Comparison of ENCODE assay signal across 8 cellular contexts in the genomic region with DNA sequence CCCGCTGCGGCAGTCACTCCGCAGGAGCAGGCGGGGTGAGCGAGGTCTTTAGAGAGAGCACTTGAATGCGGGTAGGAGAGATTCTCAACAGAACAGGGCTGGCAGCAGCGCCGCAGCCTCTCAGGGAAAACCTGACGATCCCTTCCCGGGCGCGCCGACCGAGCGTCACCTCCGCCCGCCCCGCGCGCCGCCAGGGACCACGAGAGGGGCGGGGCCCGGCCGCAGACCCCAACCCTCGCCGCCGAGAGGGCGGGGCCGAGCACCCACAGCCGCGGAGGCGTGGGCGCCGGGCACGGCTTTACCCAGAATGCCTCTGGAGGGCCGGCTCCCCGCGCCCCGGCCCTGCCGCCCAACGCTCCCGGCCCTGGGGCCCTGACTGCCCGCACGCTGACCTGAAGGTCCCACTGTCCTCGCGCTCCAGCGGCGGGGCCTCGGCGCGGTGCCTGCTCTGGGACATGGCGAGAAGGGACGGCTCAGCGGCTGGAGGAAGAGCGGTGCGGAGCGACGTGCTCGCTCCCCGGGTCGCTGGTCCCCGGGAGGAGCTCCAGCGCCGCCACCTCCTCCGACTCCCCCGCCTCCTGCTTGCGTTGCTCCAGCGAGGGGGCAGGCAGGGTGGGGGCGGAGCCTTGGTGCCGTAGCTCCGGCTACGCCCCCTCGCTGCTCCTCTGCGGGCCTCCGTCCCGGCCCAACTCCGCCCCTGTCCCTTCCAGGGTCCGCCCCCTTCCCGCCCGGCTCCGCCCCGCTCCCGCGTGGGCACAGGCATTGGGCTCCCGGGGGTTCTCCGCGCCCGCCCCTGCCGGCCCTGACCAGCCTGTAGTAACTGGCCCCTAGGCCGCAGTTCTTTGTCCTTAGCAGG. TPM values are rescaled to one million over a fixed set of nuclear protein-coding genes. Genes with fewer than 3 reads are reported as not detected.
DNase-seq lines count a peak whose midpoint lies in the region; ATAC-seq lines count a peak whose summit lies in the region.

A gene with protein sequence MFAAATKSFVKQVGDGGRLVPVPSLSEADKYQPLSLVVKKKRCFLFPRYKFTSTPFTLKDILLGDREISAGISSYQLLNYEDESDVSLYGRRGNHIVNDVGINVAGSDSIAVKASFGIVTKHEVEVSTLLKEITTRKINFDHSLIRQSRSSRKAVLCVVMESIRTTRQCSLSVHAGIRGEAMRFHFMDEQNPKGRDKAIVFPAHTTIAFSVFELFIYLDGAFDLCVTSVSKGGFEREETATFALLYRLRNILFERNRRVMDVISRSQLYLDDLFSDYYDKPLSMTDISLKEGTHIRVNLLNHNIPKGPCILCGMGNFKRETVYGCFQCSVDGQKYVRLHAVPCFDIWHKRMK (plus strand): TSS at position 805 of the 856 bp plus-strand sequence. CDS start 2,032 bp downstream, outside the sequence.
A gene (minus strand): TSS at position 602 of the 856 bp plus-strand sequence. CDS start 145 bp downstream, at position 457.

- H3K36me3 ChIP-seq in SK-N-MC (ENCODE audit: insufficient read depth, low read length), result peaks cover 27% of the 10 kb centered on the region; the same call in 1 of the 2 replicates

- no peaks in the 10 kb centered on the region for H3K27me3 Mint-ChIP-seq in activated naive CD4-positive, alpha-beta T cell treated with anti-CD3 and anti-CD28 coated beads, Interleukin-2, amount 50 U/mL, for 24 hours

- H3K9ac ChIP-seq in SK-N-MC (ENCODE audit: insufficient read length), result peak within 1 kb of the TSS; percentile 98

- peak within 1 kb of the TSS; percentile 98 for H3K27ac Mint-ChIP-seq in activated naive CD4-positive, alpha-beta T cell treated with anti-CD3 and anti-CD28 coated beads, Interleukin-2, amount 50 U/mL, for 24 hours

- H3K4me1 Mint-ChIP-seq in activated naive CD4-positive, alpha-beta T cell treated with anti-CD3 and anti-CD28 coated beads, Interleukin-2, amount 50 U/mL, for 24 hours, result peaks cover 29% of the 10 kb centered on the region

- peaks cover 12% of the 10 kb centered on the region for H3K36me3 Mint-ChIP-seq in activated naive CD4-positive, alpha-beta T cell treated with anti-CD3 and anti-CD28 coated beads, Interleukin-2, amount 50 U/mL, for 24 hours

- peak; percentile 85 for ATAC-seq in HG02588 (IDR thresholded peaks at IDR 0.05; ENCODE audit: unreplicated experiment)

- peak; percentile 93 for DNase-seq in NCI-H1048 (lab: John Stamatoyannopoulos, UW)
- peak; percentile 55 for DNase-seq in SK-N-MC (ENCODE audit: low read depth, low spot score)
- DNase-seq in globus pallidus (ENCODE audit: low spot score), result peak; percentile 99
- peak; percentile 96 for DNase-seq in occipital lobe (lab: John Stamatoyannopoulos, UW)

- no peaks in the 10 kb centered on the region for H3K9me3 ChIP-seq in SK-N-MC (ENCODE audit: low read depth, low read length)

- no peaks in the 10 kb centered on the region for H3K9me3 Mint-ChIP-seq in activated naive CD4-positive, alpha-beta T cell treated with anti-CD3 and anti-CD28 coated beads, Interleukin-2, amount 50 U/mL, for 24 hours

- H3K4me3 ChIP-seq in GM08714 (ENCODE audit: low read length), result peak within 1 kb of the TSS; percentile 90
- peak within 1 kb of the TSS; percentile 98 for H3K4me3 ChIP-seq in SK-N-MC

- H3K27ac ChIP-seq in SK-N-MC (peak within 1 kb of the TSS; percentile 91), temporal lobe (ENCODE audit: low read depth, low read length) (peak within 1 kb of the TSS; percentile 88)

- H3K4me3 Mint-ChIP-seq in activated naive CD4-positive, alpha-beta T cell treated with anti-CD3 and anti-CD28 coated beads, Interleukin-2, amount 50 U/mL, for 24 hours, result peak within 1 kb of the TSS; percentile 94

RNA-seq across cellular contexts. Expression of the first gene that starts in this region (rescaled TPM):
- total RNA-seq in occipital lobe (5.0 TPM), temporal lobe (4.2 TPM)

RNA-seq across cellular contexts. Expression of the second gene that starts in this region (rescaled TPM):
- 64.4 TPM for total RNA-seq in occipital lobe
- total RNA-seq in temporal lobe, result 43.3 TPM

Comparison
In these comparisons a context has a peak if more than half of its experiments do, and no peak if none do; other contexts are left out.
1. Peak in every context shown above with its lines: DNase-seq, ATAC-seq, H3K4me3 ChIP-seq and H3K27ac ChIP-seq.